In the genomic region with DNA sequence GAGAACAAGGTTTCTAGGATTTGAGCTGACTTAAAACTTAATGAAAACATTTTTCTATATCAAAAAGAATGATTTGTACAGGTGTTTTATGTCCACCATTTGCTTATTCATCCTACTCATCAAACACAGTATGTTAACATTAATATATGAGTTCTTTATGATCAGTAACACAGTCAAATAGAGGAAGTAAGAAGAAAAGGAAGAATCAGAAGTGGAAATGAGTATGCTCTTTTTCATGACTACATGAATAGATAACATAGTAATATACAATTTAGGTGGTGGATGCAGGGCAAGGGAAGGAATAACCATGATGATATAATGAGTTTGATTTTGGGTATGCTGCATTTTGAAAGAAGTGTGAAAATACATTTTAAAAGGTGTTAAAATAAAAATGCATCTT, we compare ENCODE assay signal across 11 cellular contexts. TPM values are rescaled to one million over a fixed set of nuclear protein-coding genes. Genes with fewer than 3 reads are reported as not detected.
DNase-seq lines count a peak whose midpoint lies in the region; ATAC-seq lines count a peak whose summit lies in the region.
"Had no signal": no experiment of that assay in that cellular context is flagged by ENCODE, and none has a peak within 500 bp of the region (broad histone marks: within the 10 kb centered on the region; RNA-seq: fewer than 3 reads in every experiment).

No MANE protein-coding gene starts in this region.

- H3K9me3 Mint-ChIP-seq in activated naive CD4-positive, alpha-beta T cell treated with anti-CD3 and anti-CD28 coated beads, Interleukin-2, amount 50 U/mL, for 24 hours = no peaks in the 10 kb centered on the region
- peaks cover 0 to 3% of the 10 kb centered on the region in 2 donors for H3K9me3 Mint-ChIP-seq in activated naive CD4-positive, alpha-beta T cell treated with anti-CD3 and anti-CD28 coated beads, Interleukin-2, amount 50 U/mL, for 72 hours
- H3K9me3 Mint-ChIP-seq in stimulated activated effector memory CD8-positive, alpha-beta T cell treated with anti-CD3 and anti-CD28 coated beads, Interleukin-12 subunit alpha, Interleukin-12 subunit beta, amount 100 ng/mL, for 72 hours = no peaks in the 10 kb centered on the region
- H3K9me3 Mint-ChIP-seq: activated T-helper 2 cell treated with anti-CD3 and anti-CD28 coated beads, Interferon-gamma antibody, Interleukin-2, Interleukin-4, amounts not matched to agents 10 μg/mL and 5 μg/mL and 100 μg/mL, durations not matched to agents 14 hours and 24 hours and 36 hours had no signal

- peak overlapping the region; percentile 44 for H3K27ac Mint-ChIP-seq in activated naive CD4-positive, alpha-beta T cell treated with anti-CD3 and anti-CD28 coated beads, Interleukin-2, amount 50 U/mL, for 24 hours
- no peak overlapping the region for H3K27ac Mint-ChIP-seq in activated naive CD4-positive, alpha-beta T cell treated with anti-CD3 and anti-CD28 coated beads, Interleukin-2, amount 50 U/mL, for 72 hours
- no peak overlapping the region for H3K27ac Mint-ChIP-seq in stimulated activated effector memory CD8-positive, alpha-beta T cell treated with anti-CD3 and anti-CD28 coated beads, Interleukin-12 subunit alpha, Interleukin-12 subunit beta, amount 100 ng/mL, for 72 hours
- H3K27ac Mint-ChIP-seq: activated T-helper 2 cell treated with anti-CD3 and anti-CD28 coated beads, Interferon-gamma antibody, Interleukin-2, Interleukin-4, amounts not matched to agents 10 μg/mL and 5 μg/mL and 100 μg/mL, durations not matched to agents 14 hours and 24 hours and 36 hours had no signal

- DNase-seq in activated naive CD4-positive, alpha-beta T cell treated with anti-CD3 and anti-CD28 coated beads, Interleukin-2, amount 50 U/mL, for 72 hours (ENCODE audit: low spot score in 2 of 2) = no peak
- DNase-seq in stimulated activated effector memory CD8-positive, alpha-beta T cell treated with anti-CD3 and anti-CD28 coated beads, Interleukin-12 subunit alpha, Interleukin-12 subunit beta, amount 100 ng/mL, for 72 hours (ENCODE audit: low spot score in 2 of 2) = no peak
- no peak for DNase-seq in cortex of kidney (lab: John Stamatoyannopoulos, UW)
- no peak for DNase-seq in effector CD8-positive, alpha-beta T cell (lab: John Stamatoyannopoulos, UW)
- DNase-seq in stimulated activated CD4-positive, alpha-beta T cell treated with anti-CD3 and anti-CD28 coated beads, Interleukin-4, amount 100 ng/mL, for 24 hours = no peak
- DNase-seq: KG1, NCI-H2171 had no signal

- H3K36me3 Mint-ChIP-seq in activated naive CD4-positive, alpha-beta T cell treated with anti-CD3 and anti-CD28 coated beads, Interleukin-2, amount 50 U/mL, for 24 hours = peaks cover 19% of the 10 kb centered on the region
- H3K36me3 Mint-ChIP-seq in activated naive CD4-positive, alpha-beta T cell treated with anti-CD3 and anti-CD28 coated beads, Interleukin-2, amount 50 U/mL, for 72 hours = peaks cover 26 to 42% of the 10 kb centered on the region in 2 donors
- peaks cover 52% of the 10 kb centered on the region for H3K36me3 Mint-ChIP-seq in stimulated activated effector memory CD8-positive, alpha-beta T cell treated with anti-CD3 and anti-CD28 coated beads, Interleukin-12 subunit alpha, Interleukin-12 subunit beta, amount 100 ng/mL, for 72 hours

- no peak for ATAC-seq in activated naive CD4-positive, alpha-beta T cell treated with anti-CD3 and anti-CD28 coated beads, Interleukin-2, amount 50 U/mL, for 72 hours
- ATAC-seq in HG02678 (IDR thresholded peaks at IDR 0.05; ENCODE audit: unreplicated experiment) = peak; percentile 62
- ATAC-seq in HG03575 (IDR thresholded peaks at IDR 0.05; ENCODE audit: extremely low read depth, insufficient number of reproducible peaks, low FRiP score, unreplicated experiment) = peak; percentile 51
- peak; percentile 42 for ATAC-seq in stimulated activated effector memory CD8-positive, alpha-beta T cell treated with anti-CD3 and anti-CD28 coated beads, Interleukin-12 subunit alpha, Interleukin-12 subunit beta, amount 100 ng/mL, for 72 hours

- peaks cover 57% of the 10 kb centered on the region for H3K4me1 Mint-ChIP-seq in activated naive CD4-positive, alpha-beta T cell treated with anti-CD3 and anti-CD28 coated beads, Interleukin-2, amount 50 U/mL, for 24 hours
- peaks cover 28% of the 10 kb centered on the region for H3K4me1 Mint-ChIP-seq in stimulated activated effector memory CD8-positive, alpha-beta T cell treated with anti-CD3 and anti-CD28 coated beads, Interleukin-12 subunit alpha, Interleukin-12 subunit beta, amount 100 ng/mL, for 72 hours

- no peak overlapping the region for H3K4me3 Mint-ChIP-seq in activated naive CD4-positive, alpha-beta T cell treated with anti-CD3 and anti-CD28 coated beads, Interleukin-2, amount 50 U/mL, for 24 hours
- H3K4me3 Mint-ChIP-seq in stimulated activated effector memory CD8-positive, alpha-beta T cell treated with anti-CD3 and anti-CD28 coated beads, Interleukin-12 subunit alpha, Interleukin-12 subunit beta, amount 100 ng/mL, for 72 hours = no peak overlapping the region

- H3K27me3 Mint-ChIP-seq in activated naive CD4-positive, alpha-beta T cell treated with anti-CD3 and anti-CD28 coated beads, Interleukin-2, amount 50 U/mL, for 24 hours = no peaks in the 10 kb centered on the region

RNA-seq across cellular contexts. Expression of a gene that starts 16.5 kb away (rescaled TPM):
- total RNA-seq in activated naive CD4-positive, alpha-beta T cell treated with anti-CD3 and anti-CD28 coated beads, Interleukin-2, amount 50 U/mL, for 72 hours = 1 to 10 TPM; 7.8 to 8.7 TPM

RNA-seq across cellular contexts. Expression of a gene that starts 28.9 kb away (rescaled TPM):
- total RNA-seq in activated naive CD4-positive, alpha-beta T cell treated with anti-CD3 and anti-CD28 coated beads, Interleukin-2, amount 50 U/mL, for 72 hours = 10 to 100 TPM; 22.8 to 35.6 TPM

Comparison
In these comparisons a context has a peak if more than half of its experiments do, and no peak if none do; other contexts are left out.
1. ATAC-seq: peak in HG02678 (single experiment), HG03575 (single experiment) and stimulated activated effector memory CD8-positive, alpha-beta T cell treated with anti-CD3 and anti-CD28 coated beads, Interleukin-12 subunit alpha, Interleukin-12 subunit beta, amount 100 ng/mL, for 72 hours (single experiment); none in activated naive CD4-positive, alpha-beta T cell treated with anti-CD3 and anti-CD28 coated beads, Interleukin-2, amount 50 U/mL, for 72 hours (0 of 2).